25 cellular contexts compared by ENCODE assay signal in genomic region chr20:50357783-50358161, GRCh38.
"Had no signal": no experiment of that assay in that cellular context is flagged by ENCODE, and none has a peak within 500 bp of the region (broad histone marks: within the 10 kb centered on the region; RNA-seq: fewer than 3 reads in every experiment).

No MANE protein-coding gene starts in this region.

- H3K4me3 Mint-ChIP-seq: activated CD4-positive, alpha-beta T cell treated with anti-CD3 and anti-CD28 coated beads, Interleukin-2, amount 10 ng/mL, durations not matched to agents 7 days and 5 days; activated CD8-positive, alpha-beta T cell treated with anti-CD3 and anti-CD28 coated beads, Interleukin-2, amount 10 ng/mL, durations not matched to agents 7 days and 5 days; activated naive CD8-positive, alpha-beta T cell treated with anti-CD3 and anti-CD28 coated beads for 36 hours; activated T-helper 1 cell treated with anti-CD3 and anti-CD28 coated beads, Interleukin-12 subunit alpha, Interleukin-12 subunit beta, Interleukin-2, Interleukin-4 antibody, amounts not matched to agents 30 ng/mL and 10 ng/mL and 1 ng/mL, durations not matched to agents 14 hours and 24 hours and 36 hours; central memory CD8-positive, alpha-beta T cell; endodermal cell; nephron had no signal

- H3K4me2 ChIP-seq: smooth muscle cell had no signal

- H3K27ac Mint-ChIP-seq: activated CD4-positive, alpha-beta T cell treated with anti-CD3 and anti-CD28 coated beads, Interleukin-2, amount 10 ng/mL, durations not matched to agents 7 days and 5 days; activated CD8-positive, alpha-beta T cell treated with anti-CD3 and anti-CD28 coated beads, Interleukin-2, amount 10 ng/mL, durations not matched to agents 7 days and 5 days; activated naive CD8-positive, alpha-beta T cell treated with anti-CD3 and anti-CD28 coated beads for 36 hours; activated T-helper 1 cell treated with anti-CD3 and anti-CD28 coated beads, Interleukin-12 subunit alpha, Interleukin-12 subunit beta, Interleukin-2, Interleukin-4 antibody, amounts not matched to agents 30 ng/mL and 10 ng/mL and 1 ng/mL, durations not matched to agents 14 hours and 24 hours and 36 hours; endodermal cell; nephron had no signal

- H3K9me3 ChIP-seq: colonic mucosa, esophagus squamous epithelium, gastrocnemius medialis, pancreas, thyroid gland had no signal

- H3K36me3 Mint-ChIP-seq: activated naive CD8-positive, alpha-beta T cell treated with anti-CD3 and anti-CD28 coated beads for 36 hours had no signal

- H3K27ac ChIP-seq: colonic mucosa, esophagus squamous epithelium, gastrocnemius medialis, pancreas, thyroid gland, WERI-Rb-1 had no signal

- H3K4me1 Mint-ChIP-seq: activated naive CD8-positive, alpha-beta T cell treated with anti-CD3 and anti-CD28 coated beads for 36 hours; central memory CD8-positive, alpha-beta T cell; nephron had no signal

- ATAC-seq: activated CD8-positive, alpha-beta T cell treated with anti-CD3 and anti-CD28 coated beads, Interleukin-2, amount 10 ng/mL, durations not matched to agents 7 days and 5 days; gastrocnemius medialis; left cardiac atrium; pancreas; right cardiac atrium had no signal

- H3K9me3 Mint-ChIP-seq: activated CD4-positive, alpha-beta T cell treated with anti-CD3 and anti-CD28 coated beads, Interleukin-2, amount 10 ng/mL, durations not matched to agents 7 days and 5 days; activated naive CD8-positive, alpha-beta T cell treated with anti-CD3 and anti-CD28 coated beads for 36 hours; activated T-helper 1 cell treated with anti-CD3 and anti-CD28 coated beads, Interleukin-12 subunit alpha, Interleukin-12 subunit beta, Interleukin-2, Interleukin-4 antibody, amounts not matched to agents 30 ng/mL and 10 ng/mL and 1 ng/mL, durations not matched to agents 14 hours and 24 hours and 36 hours; central memory CD8-positive, alpha-beta T cell; endodermal cell; nephron had no signal

- H3K4me3 ChIP-seq: colonic mucosa, esophagus squamous epithelium, gastrocnemius medialis, pancreas, smooth muscle cell, thyroid gland had no signal

- H3K27me3 ChIP-seq: colonic mucosa, esophagus squamous epithelium, gastrocnemius medialis, pancreas, thyroid gland had no signal

- FAIRE-seq: astrocyte, pancreas, TTC549 had no signal

- H3K36me3 ChIP-seq: colonic mucosa, esophagus squamous epithelium, gastrocnemius medialis, pancreas, thyroid gland, WERI-Rb-1 had no signal

- H3K27me3 Mint-ChIP-seq: activated CD4-positive, alpha-beta T cell treated with anti-CD3 and anti-CD28 coated beads, Interleukin-2, amount 10 ng/mL, durations not matched to agents 7 days and 5 days; activated naive CD8-positive, alpha-beta T cell treated with anti-CD3 and anti-CD28 coated beads for 36 hours; central memory CD8-positive, alpha-beta T cell had no signal

- DNase-seq: activated CD4-positive, alpha-beta T cell treated with anti-CD3 and anti-CD28 coated beads, Interleukin-2, amount 10 ng/mL, durations not matched to agents 7 days and 5 days; activated CD4-positive, CD25-positive, alpha-beta regulatory T cell treated with anti-CD3 and anti-CD28 coated beads, Interleukin-2, amount 50 U/mL, for 72 hours; activated CD8-positive, alpha-beta T cell treated with anti-CD3 and anti-CD28 coated beads, Interleukin-2, amount 10 ng/mL, durations not matched to agents 7 days and 5 days; activated gamma-delta T cell; activated naive CD8-positive, alpha-beta T cell treated with anti-CD3 and anti-CD28 coated beads for 36 hours; colonic mucosa; endodermal cell; esophagus squamous epithelium; gastrocnemius medialis; hippocampal formation; left cardiac atrium; pancreas; right cardiac atrium; stimulated activated CD4-positive, alpha-beta T cell treated with anti-CD3 and anti-CD28 coated beads, Interleukin-2, amount 100 ng/mL, for 48 hours; stimulated activated CD8-positive, alpha-beta memory T cell treated with anti-CD3 and anti-CD28 coated beads, Interleukin-4, amount 100 ng/mL, for 48 hours; stimulated activated naive CD4-positive, alpha-beta T cell; T-helper 1 cell; thyroid gland; WERI-Rb-1 had no signal

- H3K4me1 ChIP-seq: colonic mucosa, gastrocnemius medialis, pancreas had no signal
